Comparison of ENCODE assay signal across 2 cellular contexts in the genomic region with DNA sequence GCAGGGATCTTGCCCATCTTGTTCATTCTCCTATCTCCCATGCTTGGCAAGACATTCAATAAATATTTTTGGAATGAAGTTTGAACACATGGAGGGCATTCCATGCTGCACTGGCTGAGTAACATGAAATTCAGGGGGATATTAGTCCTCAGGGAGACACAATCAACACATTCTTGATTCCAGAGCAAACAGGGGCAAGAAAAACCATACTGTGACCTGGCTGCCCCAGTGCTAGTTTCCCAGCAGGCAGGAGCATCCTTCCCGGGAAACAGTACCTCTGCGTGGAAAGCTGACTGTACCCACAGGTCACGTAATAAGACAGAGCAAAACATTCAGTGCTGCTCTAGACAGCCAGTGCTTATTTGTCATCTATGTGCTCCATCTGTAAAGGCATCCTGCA.
TF ChIP-seq lines count a peak whose summit lies in the region.

No MANE protein-coding gene starts in this region.

TF ChIP-seq in SK-N-SH, 30 proteins besides CTCF, POLR2A, EP300 and RAD21 (continued from another document):
- TF ChIP-seq, protein P1, sequence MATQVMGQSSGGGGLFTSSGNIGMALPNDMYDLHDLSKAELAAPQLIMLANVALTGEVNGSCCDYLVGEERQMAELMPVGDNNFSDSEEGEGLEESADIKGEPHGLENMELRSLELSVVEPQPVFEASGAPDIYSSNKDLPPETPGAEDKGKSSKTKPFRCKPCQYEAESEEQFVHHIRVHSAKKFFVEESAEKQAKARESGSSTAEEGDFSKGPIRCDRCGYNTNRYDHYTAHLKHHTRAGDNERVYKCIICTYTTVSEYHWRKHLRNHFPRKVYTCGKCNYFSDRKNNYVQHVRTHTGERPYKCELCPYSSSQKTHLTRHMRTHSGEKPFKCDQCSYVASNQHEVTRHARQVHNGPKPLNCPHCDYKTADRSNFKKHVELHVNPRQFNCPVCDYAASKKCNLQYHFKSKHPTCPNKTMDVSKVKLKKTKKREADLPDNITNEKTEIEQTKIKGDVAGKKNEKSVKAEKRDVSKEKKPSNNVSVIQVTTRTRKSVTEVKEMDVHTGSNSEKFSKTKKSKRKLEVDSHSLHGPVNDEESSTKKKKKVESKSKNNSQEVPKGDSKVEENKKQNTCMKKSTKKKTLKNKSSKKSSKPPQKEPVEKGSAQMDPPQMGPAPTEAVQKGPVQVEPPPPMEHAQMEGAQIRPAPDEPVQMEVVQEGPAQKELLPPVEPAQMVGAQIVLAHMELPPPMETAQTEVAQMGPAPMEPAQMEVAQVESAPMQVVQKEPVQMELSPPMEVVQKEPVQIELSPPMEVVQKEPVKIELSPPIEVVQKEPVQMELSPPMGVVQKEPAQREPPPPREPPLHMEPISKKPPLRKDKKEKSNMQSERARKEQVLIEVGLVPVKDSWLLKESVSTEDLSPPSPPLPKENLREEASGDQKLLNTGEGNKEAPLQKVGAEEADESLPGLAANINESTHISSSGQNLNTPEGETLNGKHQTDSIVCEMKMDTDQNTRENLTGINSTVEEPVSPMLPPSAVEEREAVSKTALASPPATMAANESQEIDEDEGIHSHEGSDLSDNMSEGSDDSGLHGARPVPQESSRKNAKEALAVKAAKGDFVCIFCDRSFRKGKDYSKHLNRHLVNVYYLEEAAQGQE (IDR thresholded peaks at IDR 0.05; ENCODE audit: low read depth, low read length) = no peak
- TF ChIP-seq SIN3A (IDR thresholded peaks at IDR 0.05; ENCODE audit: borderline replicate concordance, low read depth, low read length) (no peak), RCOR1 (IDR thresholded peaks at IDR 0.05; ENCODE audit: low read length) (no peak), YY1 (IDR thresholded peaks at IDR 0.05; ENCODE audit: low read depth) (no peak)
- TF ChIP-seq, protein P2, sequence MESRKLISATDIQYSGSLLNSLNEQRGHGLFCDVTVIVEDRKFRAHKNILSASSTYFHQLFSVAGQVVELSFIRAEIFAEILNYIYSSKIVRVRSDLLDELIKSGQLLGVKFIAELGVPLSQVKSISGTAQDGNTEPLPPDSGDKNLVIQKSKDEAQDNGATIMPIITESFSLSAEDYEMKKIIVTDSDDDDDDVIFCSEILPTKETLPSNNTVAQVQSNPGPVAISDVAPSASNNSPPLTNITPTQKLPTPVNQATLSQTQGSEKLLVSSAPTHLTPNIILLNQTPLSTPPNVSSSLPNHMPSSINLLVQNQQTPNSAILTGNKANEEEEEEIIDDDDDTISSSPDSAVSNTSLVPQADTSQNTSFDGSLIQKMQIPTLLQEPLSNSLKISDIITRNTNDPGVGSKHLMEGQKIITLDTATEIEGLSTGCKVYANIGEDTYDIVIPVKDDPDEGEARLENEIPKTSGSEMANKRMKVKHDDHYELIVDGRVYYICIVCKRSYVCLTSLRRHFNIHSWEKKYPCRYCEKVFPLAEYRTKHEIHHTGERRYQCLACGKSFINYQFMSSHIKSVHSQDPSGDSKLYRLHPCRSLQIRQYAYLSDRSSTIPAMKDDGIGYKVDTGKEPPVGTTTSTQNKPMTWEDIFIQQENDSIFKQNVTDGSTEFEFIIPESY (IDR thresholded peaks at IDR 0.05; ENCODE audit: borderline replicate concordance, low read depth) = no peak

TF ChIP-seq in SK-N-SH treated with all-trans-retinoic acid at 6 μM for 48 hours, 23 proteins besides CTCF, POLR2A, EP300 and RAD21 (continued from another document):
- TF ChIP-seq, protein P3, sequence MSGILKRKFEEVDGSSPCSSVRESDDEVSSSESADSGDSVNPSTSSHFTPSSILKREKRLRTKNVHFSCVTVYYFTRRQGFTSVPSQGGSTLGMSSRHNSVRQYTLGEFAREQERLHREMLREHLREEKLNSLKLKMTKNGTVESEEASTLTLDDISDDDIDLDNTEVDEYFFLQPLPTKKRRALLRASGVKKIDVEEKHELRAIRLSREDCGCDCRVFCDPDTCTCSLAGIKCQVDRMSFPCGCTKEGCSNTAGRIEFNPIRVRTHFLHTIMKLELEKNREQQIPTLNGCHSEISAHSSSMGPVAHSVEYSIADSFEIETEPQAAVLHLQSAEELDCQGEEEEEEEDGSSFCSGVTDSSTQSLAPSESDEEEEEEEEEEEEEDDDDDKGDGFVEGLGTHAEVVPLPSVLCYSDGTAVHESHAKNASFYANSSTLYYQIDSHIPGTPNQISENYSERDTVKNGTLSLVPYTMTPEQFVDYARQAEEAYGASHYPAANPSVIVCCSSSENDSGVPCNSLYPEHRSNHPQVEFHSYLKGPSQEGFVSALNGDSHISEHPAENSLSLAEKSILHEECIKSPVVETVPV (CRISPR knock-in tag; IDR thresholded peaks at IDR 0.05) = no peak
- no peak for TF ChIP-seq ZC3H10 (CRISPR knock-in tag; IDR thresholded peaks at IDR 0.05)
- no peak for TF ChIP-seq BACH2 (CRISPR knock-in tag; IDR thresholded peaks at IDR 0.05; ENCODE audit: borderline replicate concordance)
- TF ChIP-seq CSDC2 (CRISPR knock-in tag; IDR thresholded peaks at IDR 0.05) = no peak
- no peak for TF ChIP-seq ZNF70 (CRISPR knock-in tag; IDR thresholded peaks at IDR 0.05)
